Comparison of ENCODE assay signal across 8 cellular contexts in the genomic region with DNA sequence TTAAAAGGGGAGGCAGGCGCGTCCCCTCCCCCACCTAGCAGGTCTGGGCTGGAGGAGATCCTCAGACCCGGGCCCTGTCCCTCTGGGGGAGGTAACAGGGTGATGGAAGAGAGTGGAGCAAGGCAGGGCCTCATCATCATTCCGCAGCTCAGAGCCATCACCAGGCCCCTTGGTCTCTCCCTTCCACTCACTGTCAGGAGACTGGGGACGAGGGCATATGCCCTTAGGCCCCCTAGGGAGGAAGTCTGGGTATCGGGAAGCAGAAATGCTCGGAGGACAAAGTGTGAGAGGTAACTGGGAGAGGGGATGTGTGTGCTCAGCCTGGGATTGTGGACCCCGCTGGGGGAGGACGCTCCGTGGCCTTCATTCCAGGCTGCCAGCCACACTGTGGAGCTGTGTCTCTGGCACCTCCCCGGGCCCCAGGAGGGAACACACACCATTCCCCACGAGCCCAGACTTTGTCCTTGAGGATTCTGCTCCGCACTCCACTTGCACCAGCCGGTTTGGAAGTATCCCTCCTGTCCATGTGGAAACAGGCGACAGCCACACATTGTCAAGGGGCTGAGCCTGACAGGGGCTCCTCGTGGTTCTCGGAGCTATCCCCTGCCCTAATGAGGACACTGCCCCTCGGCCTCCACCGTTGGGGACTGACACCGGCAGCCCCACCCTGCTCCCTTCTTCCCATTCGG. TPM values are rescaled to one million over a fixed set of nuclear protein-coding genes. Genes with fewer than 3 reads are reported as not detected.
DNase-seq lines count a peak whose midpoint lies in the region; ATAC-seq and TF ChIP-seq lines count a peak whose summit lies in the region.

No MANE protein-coding gene starts in this region.

- no peaks in the 10 kb centered on the region for H3K9me3 Mint-ChIP-seq in brain

- no peaks in the 10 kb centered on the region for H3K27me3 ChIP-seq in upper lobe of left lung

- peaks cover 12 to 22% (median 18%) of the 10 kb centered on the region in 4 donors for H3K36me3 ChIP-seq in upper lobe of left lung

- H3K36me3 Mint-ChIP-seq in brain = peaks cover 19% of the 10 kb centered on the region

- no peaks in the 10 kb centered on the region for H3K9me3 ChIP-seq in upper lobe of left lung

- H3K4me3 Mint-ChIP-seq in brain = peak overlapping the region; percentile 91 to 96 (median 94)

- TF ChIP-seq EP300 in upper lobe of left lung (IDR thresholded peaks at IDR 0.05) = no peak

- H3K27ac ChIP-seq in upper lobe of left lung = no peak overlapping the region

- peaks cover 22% of the 10 kb centered on the region for H3K27me3 Mint-ChIP-seq in brain

- ATAC-seq in HG02588 (IDR thresholded peaks at IDR 0.05; ENCODE audit: unreplicated experiment) (peak; percentile 12), upper lobe of left lung (ENCODE audit: low FRiP score in 2 of 2) (peak in 1 of 2 donors; percentile 35), GM21390 (IDR thresholded peaks at IDR 0.05; ENCODE audit: unreplicated experiment) (no peak), HG02884 (IDR thresholded peaks at IDR 0.05; ENCODE audit: unreplicated experiment) (no peak)

- DNase-seq in AG08396 (ENCODE audit: low spot score) (peak; percentile 57), left kidney (ENCODE audit: low read depth, low spot score) (peak; percentile 74), upper lobe of left lung (no peak), DMS153 (lab: John Stamatoyannopoulos, UW) (no peak)

- peaks cover 10 to 19% (median 15%) of the 10 kb centered on the region in 4 donors for H3K4me1 ChIP-seq in upper lobe of left lung

- TF ChIP-seq POLR2A in upper lobe of left lung (IDR thresholded peaks at IDR 0.05) = no peak

- H3K27ac Mint-ChIP-seq in brain = peak overlapping the region; percentile 86 to 99 (median 97)

- WGBS in upper lobe of left lung, 2 donors = 58 to 73% methylated on average over 18 to 19 of the region's 21 CpGs

- TF ChIP-seq CTCF in brain (conservative IDR thresholded peaks at IDR 0.05) (no peak), upper lobe of left lung (IDR thresholded peaks at IDR 0.05) (no peak)

- peaks cover 35% of the 10 kb centered on the region for H3K4me1 Mint-ChIP-seq in brain

- peak overlapping the region in 3 of 4 donors; percentile 37 to 50 (median 47) for H3K4me3 ChIP-seq in upper lobe of left lung

RNA-seq across cellular contexts. Expression of a gene that starts 0.8 kb away (rescaled TPM):
- 111 TPM for polyA plus RNA-seq in brain (ENCODE audit: insufficient read depth, low read depth, low replicate concordance)
- 1 to 10 TPM in 1 of 6 donors, under 1 TPM in 4, not detected in 1; 0.33 to 3.2 (median 0.46) TPM for total RNA-seq in upper lobe of left lung

RNA-seq across cellular contexts. Expression of a gene that starts 25.6 kb away (rescaled TPM):
- polyA plus RNA-seq in brain (ENCODE audit: insufficient read depth, low read depth, low replicate concordance) = 6.8 TPM
- 100 to 1,000 TPM in 2 of 6 donors, 10 to 100 TPM in 4; 14.7 to 222 (median 64.2) TPM for total RNA-seq in upper lobe of left lung

Comparison
In these comparisons a context has a peak if more than half of its experiments do, and no peak if none do; other contexts are left out.
1. DNase-seq: peak in AG08396 (single experiment) and left kidney (single experiment); none in upper lobe of left lung (0 of 2) and DMS153 (single experiment).